ENCODE assay signal across 14 cellular contexts in genomic region chr5:179382486-179382885, GRCh38. TPM values are rescaled to one million over a fixed set of nuclear protein-coding genes. Genes with fewer than 3 reads are reported as not detected.
DNase-seq lines count a peak whose midpoint lies in the region; ATAC-seq, FAIRE-seq and TF ChIP-seq lines count a peak whose summit lies in the region.
"Had no signal": no experiment of that assay in that cellular context is flagged by ENCODE, and none has a peak within 500 bp of the region (broad histone marks: within the 10 kb centered on the region; RNA-seq: fewer than 3 reads in every experiment).

No MANE protein-coding gene starts in this region.

- no peak overlapping the region for H3K9ac ChIP-seq in HepG2 (ENCODE audit: insufficient read depth, low read depth, low read length)
- H3K9ac ChIP-seq: BLaER1 treated with 17β-estradiol and CSF1 and Interleukin-3, amounts not matched to agents 10 nM and 100 nM had no signal

- TF ChIP-seq RAD21 in HepG2 (CRISPR knock-in tag; IDR thresholded peaks at IDR 0.05): no peak

- 76% methylated on average over 7 of the region's 8 CpGs for WGBS in right lobe of liver (ENCODE audit: insufficient coverage, low coverage, low lambda C conversion rate, missing lambda C conversion rate)
- 33% methylated on average over 7 of the region's 8 CpGs for WGBS in HepG2 (ENCODE audit: low lambda C conversion rate)
- WGBS in esophagus muscularis mucosa: 79% methylated on average over 8 of the region's 8 CpGs
- 80 to 88% (median 86%) methylated on average over 7 to 8 of the region's 8 CpGs for WGBS in adrenal gland, 4 donors

- no peak overlapping the region for H3K27ac Mint-ChIP-seq in osteocyte (ENCODE audit: unreplicated experiment)
- no peak overlapping the region for H3K27ac Mint-ChIP-seq in activated T-cell treated with anti-CD3 and anti-CD28 coated beads, Interleukin-2, amount 50 U/mL, for 72 hours
- H3K27ac Mint-ChIP-seq: CD4-positive, CD25-positive, alpha-beta regulatory T cell; GM23338 had no signal

- intact Hi-C loops in right lobe of liver (cut with DNase I): no loop called here
- intact Hi-C loops in HepG2 (cut with micrococcal nuclease; ENCODE audit: unreplicated experiment): no loop called here
- intact Hi-C loops in esophagus muscularis mucosa (cut with DNase I): no loop called here
- intact Hi-C loops in adrenal gland (cut with DNase I): no loop called here

- H3K4me1 ChIP-seq in right lobe of liver: no peaks in the 10 kb centered on the region
- no peaks in the 10 kb centered on the region for H3K4me1 ChIP-seq in HepG2 (ENCODE audit: insufficient read depth, low read length)
- no peaks in the 10 kb centered on the region for H3K4me1 ChIP-seq in esophagus muscularis mucosa
- no peaks in the 10 kb centered on the region for H3K4me1 ChIP-seq in adrenal gland (replicated peaks in 1 of 2)

- FAIRE-seq in HepG2 (lab: Jason Lieb, UNC): no peak

- no peaks in the 10 kb centered on the region for H3K36me3 Mint-ChIP-seq in osteocyte (ENCODE audit: unreplicated experiment)
- H3K36me3 Mint-ChIP-seq in activated T-cell treated with anti-CD3 and anti-CD28 coated beads, Interleukin-2, amount 50 U/mL, for 72 hours (ENCODE audit: insufficient read depth in 2 of 2): no peaks in the 10 kb centered on the region
- H3K36me3 Mint-ChIP-seq: CD4-positive, CD25-positive, alpha-beta regulatory T cell had no signal

- no peak overlapping the region for H3K4me2 ChIP-seq in HepG2 (ENCODE audit: low read depth, low read length)
- H3K4me2 ChIP-seq: BLaER1 treated with 17β-estradiol and CSF1 and Interleukin-3, amounts not matched to agents 10 nM and 100 nM; GM23338 had no signal

- no peak overlapping the region for H2AFZ ChIP-seq in HepG2 (ENCODE audit: low read length)
- H2AFZ ChIP-seq: GM23338 had no signal

- BruUV-seq in HepG2 (replicated peaks; lab: Mats Ljungman, UMichigan): no TSS peak

- TF ChIP-seq EP300 in HepG2 (IDR thresholded peaks at IDR 0.05; ENCODE audit: low read depth in 2 of 2, low read length in 2 of 2) (no peak), HepG2 (CRISPR knock-in tag; IDR thresholded peaks at IDR 0.05; ENCODE audit: borderline replicate concordance) (no peak), esophagus muscularis mucosa (IDR thresholded peaks at IDR 0.05) (no peak)

- H3K27me3 Mint-ChIP-seq in osteocyte (ENCODE audit: unreplicated experiment): no peaks in the 10 kb centered on the region
- H3K27me3 Mint-ChIP-seq in activated T-cell treated with anti-CD3 and anti-CD28 coated beads, Interleukin-2, amount 50 U/mL, for 72 hours (ENCODE audit: low read depth): no peaks in the 10 kb centered on the region
- H3K27me3 Mint-ChIP-seq: CD4-positive, CD25-positive, alpha-beta regulatory T cell had no signal

- H3K36me3 ChIP-seq in right lobe of liver: no peaks in the 10 kb centered on the region
- no peaks in the 10 kb centered on the region for H3K36me3 ChIP-seq in HepG2 (replicated peaks in 1 of 2; ENCODE audit: control insufficient read depth in 1 of 2, insufficient read depth in 2 of 2, low read length in 2 of 2)
- H3K36me3 ChIP-seq in esophagus muscularis mucosa: no peaks in the 10 kb centered on the region
- no peaks in the 10 kb centered on the region for H3K36me3 ChIP-seq in adrenal gland (replicated peaks in 1 of 2)
- H3K36me3 ChIP-seq: BLaER1 treated with 17β-estradiol and CSF1 and Interleukin-3, amounts not matched to agents 10 nM and 100 nM had no signal

- ATAC-seq in right lobe of liver (no peak), HepG2 (no peak)
- no peak for ATAC-seq in activated T-cell treated with anti-CD3 and anti-CD28 coated beads, Interleukin-2, amount 50 U/mL, for 72 hours (replicated peaks in 1 of 2)
- ATAC-seq: GM23338 had no signal

- in situ Hi-C loops in HepG2 (cut with HindIII; ENCODE audit: extremely low pct_ligation_motif_present, low pct_unique_long_range_greater_than_20kb): no loop called here

- H4K20me1 ChIP-seq in HepG2 (ENCODE audit: insufficient read depth, low read length): no peaks in the 10 kb centered on the region
- H4K20me1 ChIP-seq: BLaER1 treated with 17β-estradiol and CSF1 and Interleukin-3, amounts not matched to agents 10 nM and 100 nM had no signal

- H3K4me1 Mint-ChIP-seq in osteocyte (ENCODE audit: unreplicated experiment): peaks cover 4% of the 10 kb centered on the region
- no peaks in the 10 kb centered on the region for H3K4me1 Mint-ChIP-seq in activated T-cell treated with anti-CD3 and anti-CD28 coated beads, Interleukin-2, amount 50 U/mL, for 72 hours (ENCODE audit: low read depth)
- H3K4me1 Mint-ChIP-seq: CD4-positive, CD25-positive, alpha-beta regulatory T cell; GM23338 had no signal

- CTCF ChIA-PET in HepG2 (lab: Yijun Ruan, JAX; ENCODE audit: low intra/inter-chr PET ratio, low total read pairs): no interaction called here

- peaks cover 14% of the 10 kb centered on the region for H3K9me3 Mint-ChIP-seq in osteocyte (ENCODE audit: unreplicated experiment)
- no peaks in the 10 kb centered on the region for H3K9me3 Mint-ChIP-seq in activated T-cell treated with anti-CD3 and anti-CD28 coated beads, Interleukin-2, amount 50 U/mL, for 72 hours

- H3K9me3 ChIP-seq in right lobe of liver (no peaks in the 10 kb centered on the region), HepG2 (ENCODE audit: low read length) (no peaks in the 10 kb centered on the region), esophagus muscularis mucosa (no peaks in the 10 kb centered on the region), adrenal gland (replicated peaks in 1 of 3) (no peaks in the 10 kb centered on the region)

- H3K4me3 Mint-ChIP-seq in osteocyte (ENCODE audit: unreplicated experiment): no peak overlapping the region
- H3K4me3 Mint-ChIP-seq in activated T-cell treated with anti-CD3 and anti-CD28 coated beads, Interleukin-2, amount 50 U/mL, for 72 hours: no peak overlapping the region
- H3K4me3 Mint-ChIP-seq: CD4-positive, CD25-positive, alpha-beta regulatory T cell; GM23338 had no signal

- H3K27me3 ChIP-seq in right lobe of liver: no peaks in the 10 kb centered on the region
- H3K27me3 ChIP-seq in HepG2 (ENCODE audit: control insufficient read depth in 1 of 2, insufficient read depth in 2 of 2, low read length in 2 of 2): peaks cover 6 to 48% of the 10 kb centered on the region in 2 experiments; a peak in 4 of 5 replicates
- peaks cover 0 to 8% (median 0%) of the 10 kb centered on the region in 4 donors for H3K27me3 ChIP-seq in esophagus muscularis mucosa
- H3K27me3 ChIP-seq in adrenal gland: no peaks in the 10 kb centered on the region
- H3K27me3 ChIP-seq: BLaER1 treated with 17β-estradiol and CSF1 and Interleukin-3, amounts not matched to agents 10 nM and 100 nM had no signal

- H3K27ac ChIP-seq in right lobe of liver (no peak overlapping the region), HepG2 (ENCODE audit: extremely low read length, insufficient read depth, low read length) (no peak overlapping the region), esophagus muscularis mucosa (replicated peaks in 1 of 4) (no peak overlapping the region), adrenal gland (no peak overlapping the region)
- H3K27ac ChIP-seq: BLaER1 treated with 17β-estradiol and CSF1 and Interleukin-3, amounts not matched to agents 10 nM and 100 nM had no signal

- H3K79me2 ChIP-seq in HepG2 (ENCODE audit: insufficient read depth, low read length): no peaks in the 10 kb centered on the region

- no peak for TF ChIP-seq CTCF in right lobe of liver (IDR thresholded peaks at IDR 0.05)
- TF ChIP-seq CTCF in HepG2 (CRISPR knock-in tag; IDR thresholded peaks at IDR 0.05): no peak
- no peak for TF ChIP-seq CTCF in esophagus muscularis mucosa (IDR thresholded peaks at IDR 0.05)
- TF ChIP-seq CTCF in osteocyte (IDR thresholded peaks at IDR 0.05): no peak
- no peak for TF ChIP-seq CTCF in adrenal gland (IDR thresholded peaks at IDR 0.05)

- TF ChIP-seq POLR2A in right lobe of liver (IDR thresholded peaks at IDR 0.05): no peak
- no peak for TF ChIP-seq POLR2A in HepG2 (IDR thresholded peaks at IDR 0.05; ENCODE audit: insufficient read depth in 1 of 2, low read depth in 2 of 2, low read length in 2 of 2)
- no peak for TF ChIP-seq POLR2A in esophagus muscularis mucosa (IDR thresholded peaks at IDR 0.05; ENCODE audit: low read depth)
- no peak for TF ChIP-seq POLR2A in adrenal gland (IDR thresholded peaks at IDR 0.05)

- H3K4me3 ChIP-seq in right lobe of liver: no peak overlapping the region
- H3K4me3 ChIP-seq in HepG2 (replicated peaks in 1 of 3; ENCODE audit: insufficient read depth in 1 of 3, low read depth in 2 of 3, low read length in 3 of 3): no peak overlapping the region
- H3K4me3 ChIP-seq in esophagus muscularis mucosa: no peak overlapping the region
- no peak overlapping the region for H3K4me3 ChIP-seq in adrenal gland
- H3K4me3 ChIP-seq: BLaER1 treated with 17β-estradiol and CSF1 and Interleukin-3, amounts not matched to agents 10 nM and 100 nM; GM23338 had no signal

- POLR2A ChIA-PET in HepG2 (lab: Yijun Ruan, JAX): no interaction called here

- DNase-seq in right lobe of liver (peak in 2 of 3 donors; percentile 6 to 14), HepG2 (ENCODE audit: low spot score) (no peak), esophagus muscularis mucosa (ENCODE audit: extremely low spot score) (peak; percentile 86), osteocyte (ENCODE audit: extremely low spot score, unreplicated experiment) (peak; percentile 51), ureter (ENCODE audit: low spot score) (peak; percentile 14), NCI-H1930 (lab: John Stamatoyannopoulos, UW) (no peak), adrenal gland (no peak)
- no peak for DNase-seq in activated T-cell treated with anti-CD3 and anti-CD28 coated beads, Interleukin-2, amount 50 U/mL, for 72 hours
- DNase-seq: 8988T; CD4-positive, CD25-positive, alpha-beta regulatory T cell; DMS 273 treated with DMSO at 0.1 percent for 48 hours; H7 had no signal

RNA-seq across cellular contexts. Expression of gene ADAMTS2, which starts 37.2 kb away (rescaled TPM):
- 10 to 100 TPM in 5 of 6 experiments, 1 to 10 TPM in 1; 6.3 to 18.9 (median 13.5) TPM for total RNA-seq in right lobe of liver
- 0.18 and 0.24 TPM in 2 replicates for total RNA-seq in HepG2 (2016; rRNA removed; fragmentation: Illumina TruSeq; extraction: Trizol)
- total RNA-seq in HepG2 (2016; cell fraction: cytosol; rRNA removed; fragmentation: Illumina TruSeq; extraction: Trizol; ENCODE audit: low read depth): 0.09 and 0.10 TPM in 2 replicates
- 0.15 and 0.17 TPM in 2 replicates for total RNA-seq in HepG2 (2016; cell fraction: insoluble cytoplasmic fraction; rRNA removed; fragmentation: Illumina TruSeq; extraction: Trizol)
- 0.25 and 0.38 TPM in 2 replicates for total RNA-seq in HepG2 (2016; cell fraction: membrane; rRNA removed; fragmentation: Illumina TruSeq; extraction: Trizol)
- 0.25 and 0.59 TPM in 2 replicates for total RNA-seq in HepG2 (2016; cell fraction: nucleus; rRNA removed; fragmentation: Illumina TruSeq; extraction: Trizol)
- polyA plus RNA-seq in HepG2 (2011; rRNA removed): 3.5 and 3.6 TPM in 2 replicates
- polyA plus RNA-seq in HepG2 (2011; cell fraction: cytosol; rRNA removed): 2.4 and 4.9 TPM in 2 replicates
- polyA plus RNA-seq in HepG2 (2011; cell fraction: nucleus; rRNA removed): 5.3 and 5.6 TPM in 2 replicates
- 2.3 and 2.4 TPM in 2 replicates for polyA plus RNA-seq in HepG2 (2012)
- polyA plus RNA-seq in HepG2 (2016; cell fraction: cytosol; fragmentation: Illumina TruSeq; extraction: Trizol; ENCODE audit: low read depth): 0.26 and 0.29 TPM in 2 replicates
- polyA plus RNA-seq in HepG2 (2016; cell fraction: insoluble cytoplasmic fraction; fragmentation: Illumina TruSeq; extraction: Trizol; ENCODE audit: low read depth): 0.36 and 0.41 TPM in 2 replicates
- polyA plus RNA-seq in HepG2 (2016; cell fraction: membrane; fragmentation: Illumina TruSeq; extraction: Trizol; ENCODE audit: low read depth): 0.58 and 0.62 TPM in 2 replicates
- polyA plus RNA-seq in HepG2 (2016; cell fraction: nucleus; fragmentation: Illumina TruSeq; extraction: Trizol; ENCODE audit: insufficient read depth, low read depth): 0.59 and 1.2 TPM in 2 replicates
- polyA minus RNA-seq in HepG2 (2011; rRNA and poly(A)+ RNA removed; ENCODE audit: low replicate concordance): 4.6 TPM in 1 of 2 replicates, not detected in the other
- 0.99 and 1.4 TPM in 2 replicates for polyA minus RNA-seq in HepG2 (2011; cell fraction: cytosol; rRNA and poly(A)+ RNA removed)
- polyA minus RNA-seq in HepG2 (2011; cell fraction: nucleus; rRNA and poly(A)+ RNA removed): 0.90 and 1.7 TPM in 2 replicates
- total RNA-seq in esophagus muscularis mucosa: 10 to 100 TPM; 17.8 to 31.8 (median 21.4) TPM
- total RNA-seq in osteocyte: 10.7 and 12.2 TPM in 2 replicates
- total RNA-seq in ureter: 13.3 TPM
- 10 to 100 TPM; 19.2 to 70.3 (median 30.4) TPM for total RNA-seq in adrenal gland
- 10 to 100 TPM in 2 of 3 donors, 1 to 10 TPM in 1; 5.2 to 17.9 (median 10.2) TPM for polyA plus RNA-seq in adrenal gland
- not detected for total RNA-seq in activated T-cell treated with anti-CD3 and anti-CD28 coated beads, Interleukin-2, amount 50 U/mL, for 72 hours
- total RNA-seq: CD4-positive, CD25-positive, alpha-beta regulatory T cell had no signal

Comparison
In these comparisons a context has a peak if more than half of its experiments do, and no peak if none do; other contexts are left out.
1. DNase-seq: peak in right lobe of liver (2 of 3), esophagus muscularis mucosa (single experiment), osteocyte (single experiment) and ureter (single experiment); none in HepG2 (single experiment), NCI-H1930 (0 of 2), adrenal gland (0 of 7) and activated T-cell treated with anti-CD3 and anti-CD28 coated beads, Interleukin-2, amount 50 U/mL, for 72 hours (0 of 2).